ENCODE assay signal across 8 cellular contexts in the genomic region with DNA sequence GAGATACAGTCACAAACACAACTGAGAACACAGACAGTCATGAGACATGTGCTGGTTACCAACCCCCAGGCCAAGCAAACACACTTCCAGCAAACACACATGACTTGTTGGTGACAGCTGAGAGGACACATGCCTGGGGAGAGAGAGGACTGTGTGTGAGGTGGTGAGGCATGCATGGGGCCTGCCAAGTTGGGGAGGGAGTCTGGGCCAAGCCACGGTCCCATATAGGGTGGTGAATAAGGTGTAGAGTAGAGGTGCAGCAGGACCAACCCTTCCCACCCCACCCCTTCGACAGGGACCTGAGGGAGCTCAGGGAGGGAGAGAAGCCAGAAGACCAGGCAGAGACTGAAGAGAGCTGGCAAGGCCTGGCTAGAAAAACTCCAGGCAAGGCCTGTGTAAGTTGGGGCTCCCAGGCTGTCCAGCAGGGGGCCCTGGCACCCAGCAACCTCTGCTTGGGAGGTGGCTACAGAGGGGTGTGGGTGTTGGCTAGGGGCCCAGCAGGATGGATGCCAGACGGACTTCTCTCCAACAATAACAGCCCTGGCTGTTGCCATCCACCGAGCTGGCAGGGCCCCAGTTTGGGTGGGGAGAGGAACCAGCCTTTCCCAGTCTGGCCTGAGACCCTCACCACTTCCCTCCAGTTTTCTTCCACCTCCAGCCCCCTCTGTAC. TPM values are rescaled to one million over a fixed set of nuclear protein-coding genes. Genes with fewer than 3 reads are reported as not detected.
A peak's percentile ranks its signal among the peaks of the same experiment; 100 is the strongest.
DNase-seq lines count a peak whose midpoint lies in the region; ATAC-seq and TF ChIP-seq lines count a peak whose summit lies in the region.

No MANE protein-coding gene starts in this region.

- H3K9me3 ChIP-seq in suprapubic skin: no peaks in the 10 kb centered on the region

- no peak for TF ChIP-seq EP300 in suprapubic skin (IDR thresholded peaks at IDR 0.05)

- CTCF ChIA-PET in RWPE1 (lab: Yijun Ruan, JAX): interaction anchor here (0.5 to 1.7 kb wide), 12 partner anchors 9 to 126 kb away, joined by 3 to 7 read pairs (median 4); no protein-coding TSS in a partner anchor

- peaks cover 98% of the 10 kb centered on the region for H3K4me1 ChIP-seq in suprapubic skin

- no peak overlapping the region for H3K4me3 ChIP-seq in Jurkat, Clone E6-1 (ENCODE audit: low read length)
- H3K4me3 ChIP-seq in suprapubic skin: peak overlapping the region; percentile 81

- no peak for TF ChIP-seq POLR2A in suprapubic skin (IDR thresholded peaks at IDR 0.05)

- TF ChIP-seq CTCF in RWPE1 (conservative IDR thresholded peaks at IDR 0.05; ENCODE audit: low read depth) (peak; percentile 87), suprapubic skin (IDR thresholded peaks at IDR 0.05) (peak; percentile 75 to 90)

- POLR2A ChIA-PET in RWPE1 (lab: Yijun Ruan, JAX; ENCODE audit: low non-redundant PET): interaction anchor here (1.4 kb wide), 1 partner anchor 20 kb away, joined by 6 read pairs; no protein-coding TSS in a partner anchor

- no peaks in the 10 kb centered on the region for H3K27me3 ChIP-seq in suprapubic skin

- H3K27ac ChIP-seq in RWPE1: peak overlapping the region; percentile 86
- H3K27ac ChIP-seq in suprapubic skin: peak overlapping the region; percentile 92

- peak; percentile 41 for ATAC-seq in GM19395 (IDR thresholded peaks at IDR 0.05; ENCODE audit: unreplicated experiment)

- 2% methylated on average over 4 of the region's 4 CpGs for WGBS in suprapubic skin

- no peaks in the 10 kb centered on the region for H3K36me3 ChIP-seq in suprapubic skin

- peak in 11 of 14 donors; percentile 34 to 84 (median 72) for DNase-seq in C1 segment of cervical spinal cord (lab: John Stamatoyannopoulos, UW)
- DNase-seq in Jurkat, Clone E6-1 (ENCODE audit: low read depth, low spot score): peak; percentile 73
- peak; percentile 84 for DNase-seq in RWPE1 (ENCODE audit: low spot score)
- peak; percentile 51 for DNase-seq in activated T-helper 9 cell treated with anti-CD3 and anti-CD28 coated beads, Interleukin-2, amount 50 U/mL, for 16 hours (ENCODE audit: low read depth)
- peak; percentile 88 for DNase-seq in fibroblast of the conjunctiva (ENCODE audit: low read depth)
- peak in 50 of 56 donors; percentile 6 to 81 (median 56) for DNase-seq in nucleus accumbens (lab: John Stamatoyannopoulos, UW)
- DNase-seq in suprapubic skin (ENCODE audit: low spot score in 2 of 2): peak; percentile 96 to 97

RNA-seq across cellular contexts. Expression of gene SLC29A1, which starts 2.0 kb away (rescaled TPM):
- 130 TPM for polyA plus RNA-seq in Jurkat, Clone E6-1 (2012; ENCODE audit: insufficient read depth, insufficient read length)
- 100 to 1,000 TPM in 1 of 4 donors, 10 to 100 TPM in 3; 61.7 to 133 (median 75.3) TPM for total RNA-seq in suprapubic skin

RNA-seq across cellular contexts. Expression of gene MYMX, which starts 4.7 kb away (rescaled TPM):
- not detected for polyA plus RNA-seq in Jurkat, Clone E6-1 (2012; ENCODE audit: insufficient read depth, insufficient read length)
- total RNA-seq in suprapubic skin: not detected

RNA-seq across cellular contexts. Expression of gene HSP90AB1, which starts 25.5 kb away (rescaled TPM):
- 1,225 TPM for polyA plus RNA-seq in Jurkat, Clone E6-1 (2012; ENCODE audit: insufficient read depth, insufficient read length)
- 100 to 1,000 TPM; 450 to 830 (median 678) TPM for total RNA-seq in suprapubic skin

RNA-seq across cellular contexts. Expression of gene SLC35B2, which starts 35.9 kb away (rescaled TPM):
- polyA plus RNA-seq in Jurkat, Clone E6-1 (2012; ENCODE audit: insufficient read depth, insufficient read length): 48.0 TPM
- 10 to 100 TPM; 26.2 to 38.5 (median 30.9) TPM for total RNA-seq in suprapubic skin

RNA-seq across cellular contexts. Expression of gene NFKBIE, which starts 43.9 kb away (rescaled TPM):
- 14.1 TPM for polyA plus RNA-seq in Jurkat, Clone E6-1 (2012; ENCODE audit: insufficient read depth, insufficient read length)
- 10 to 100 TPM; 12.9 to 25.0 (median 16.1) TPM for total RNA-seq in suprapubic skin
